In the genomic region with DNA sequence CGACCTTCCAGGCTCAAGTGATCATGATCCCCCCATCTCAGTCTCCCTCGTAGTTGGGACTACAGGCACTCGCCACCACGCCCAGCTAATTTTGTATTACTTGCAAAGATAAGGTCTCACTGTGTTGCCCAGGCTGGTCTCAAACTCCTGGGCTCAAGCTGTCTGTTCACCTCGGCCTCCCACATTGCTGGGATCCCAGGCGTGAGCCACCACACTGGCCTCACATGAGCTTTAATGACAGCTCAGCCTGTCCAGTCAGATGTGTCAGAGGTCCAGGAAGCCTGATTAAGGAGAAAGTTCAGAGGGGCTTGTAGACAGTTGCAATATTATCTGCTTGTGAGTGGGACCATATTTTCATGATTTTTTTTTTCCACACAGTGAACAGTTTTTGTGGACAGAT, we compare ENCODE assay signal across 1 cellular context.
TF ChIP-seq lines count a peak whose summit lies in the region.

No MANE protein-coding gene starts in this region.

TF ChIP-seq in IMR-90, 13 proteins besides CTCF, POLR2A, EP300 and RAD21:
- no peak for TF ChIP-seq CEBPB (IDR thresholded peaks at IDR 0.05; ENCODE audit: low read depth, low read length)
